Comparison of ENCODE assay signal across 9 cellular contexts in genomic region chr9:6428940-6429889, GRCh38. TPM values are rescaled to one million over a fixed set of nuclear protein-coding genes. Genes with fewer than 3 reads are reported as not detected.
DNase-seq lines count a peak whose midpoint lies in the region; ATAC-seq, FAIRE-seq and TF ChIP-seq lines count a peak whose summit lies in the region.
"Had no signal": no experiment of that assay in that cellular context is flagged by ENCODE, and none has a peak within 500 bp of the region (broad histone marks: within the 10 kb centered on the region; RNA-seq: fewer than 3 reads in every experiment).

No MANE protein-coding gene starts in this region.

- H3K9me3 ChIP-seq in HepG2 (ENCODE audit: low read length), result no peaks in the 10 kb centered on the region
- H3K9me3 ChIP-seq: HAP-1 had no signal

- peaks cover 98% of the 10 kb centered on the region for H3K79me2 ChIP-seq in HepG2 (ENCODE audit: insufficient read depth, low read length)

- in situ Hi-C loops in HepG2 (cut with HindIII; ENCODE audit: extremely low pct_ligation_motif_present, low pct_unique_long_range_greater_than_20kb), result no loop called here

- no peak for TF ChIP-seq RAD21 in HepG2 (CRISPR knock-in tag; IDR thresholded peaks at IDR 0.05)

- H3K27me3 ChIP-seq in HepG2 (ENCODE audit: control insufficient read depth in 1 of 2, insufficient read depth in 2 of 2, low read length in 2 of 2) (no peaks in the 10 kb centered on the region), dorsolateral prefrontal cortex (no peaks in the 10 kb centered on the region)

- H3K4me3 ChIP-seq in HepG2 (replicated peaks in 1 of 3; ENCODE audit: insufficient read depth in 1 of 3, low read depth in 2 of 3, low read length in 3 of 3) (no peak overlapping the region), dorsolateral prefrontal cortex (no peak overlapping the region)
- H3K4me3 ChIP-seq: HAP-1 had no signal

- no peak for TF ChIP-seq EP300 in HepG2 (IDR thresholded peaks at IDR 0.05; ENCODE audit: low read depth in 2 of 2, low read length in 2 of 2)
- TF ChIP-seq EP300 in HepG2 (CRISPR knock-in tag; IDR thresholded peaks at IDR 0.05; ENCODE audit: borderline replicate concordance), result no peak

- CTCF ChIA-PET in HepG2 (lab: Yijun Ruan, JAX; ENCODE audit: low intra/inter-chr PET ratio, low total read pairs), result no interaction called here

- ATAC-seq in GM18519 (IDR thresholded peaks at IDR 0.05; ENCODE audit: low FRiP score, unreplicated experiment) (peak; percentile 91), GM21723 (IDR thresholded peaks at IDR 0.05; ENCODE audit: unreplicated experiment) (peak; percentile 95), HepG2 (no peak)

- no peaks in the 10 kb centered on the region for H3K27me3 Mint-ChIP-seq in IgD-negative memory B cell

- no peak for TF ChIP-seq POLR2A in HepG2 (IDR thresholded peaks at IDR 0.05; ENCODE audit: insufficient read depth in 1 of 2, low read depth in 2 of 2, low read length in 2 of 2)

- no peaks in the 10 kb centered on the region for H3K4me1 ChIP-seq in HepG2 (ENCODE audit: insufficient read depth, low read length)

- peaks cover 4 to 38% of the 10 kb centered on the region in 2 experiments; a peak in 4 of 5 replicates for H3K36me3 ChIP-seq in HepG2 (replicated peaks in 1 of 2; ENCODE audit: control insufficient read depth in 1 of 2, insufficient read depth in 2 of 2, low read length in 2 of 2)

- WGBS in HepG2 (ENCODE audit: low lambda C conversion rate), result 95% methylated on average over 11 of the region's 11 CpGs

- H3K36me3 Mint-ChIP-seq in IgD-negative memory B cell, result peaks cover 1% of the 10 kb centered on the region

- H3K27ac ChIP-seq in HepG2 (ENCODE audit: extremely low read length, insufficient read depth, low read length) (no peak overlapping the region), dorsolateral prefrontal cortex (peak overlapping the region in 2 of 59 donors; percentile 9 to 10)

- peak overlapping the region; percentile 25 to 88 (median 41) for H3K4me3 Mint-ChIP-seq in IgD-negative memory B cell

- intact Hi-C loops in HepG2 (cut with micrococcal nuclease; ENCODE audit: unreplicated experiment), result no loop called here
- intact Hi-C loops in dorsolateral prefrontal cortex (cut with DNase I), result no loop called here

- no peak overlapping the region for H2AFZ ChIP-seq in HepG2 (ENCODE audit: low read length)

- BruUV-seq in HepG2 (replicated peaks; lab: Mats Ljungman, UMichigan), result no TSS peak

- H4K20me1 ChIP-seq in HepG2 (ENCODE audit: insufficient read depth, low read length), result peaks cover 3% of the 10 kb centered on the region; the same call in 1 of the 2 replicates

- POLR2A ChIA-PET in HepG2 (lab: Yijun Ruan, JAX), result no interaction called here

- peaks cover 60 to 72% (median 64%) of the 10 kb centered on the region in 3 donors for H3K4me1 Mint-ChIP-seq in IgD-negative memory B cell

- no peak for FAIRE-seq in HepG2 (lab: Jason Lieb, UNC)

- H3K9me3 Mint-ChIP-seq in IgD-negative memory B cell, result no peaks in the 10 kb centered on the region

- DNase-seq in HepG2 (ENCODE audit: low spot score), result no peak
- no peak for DNase-seq in dorsolateral prefrontal cortex
- DNase-seq in SHP77 treated with DMSO at 0.1 percent for 48 hours (lab: John Stamatoyannopoulos, UW), result no peak
- no peak for DNase-seq in stimulated activated CD4-positive, alpha-beta T cell treated with anti-CD3 and anti-CD28 coated beads, Interleukin-2, amount 100 ng/mL, for 48 hours
- DNase-seq in AML-193 (lab: John Stamatoyannopoulos, UW), result no peak

- no peak for TF ChIP-seq CTCF in HepG2 (CRISPR knock-in tag; IDR thresholded peaks at IDR 0.05)
- TF ChIP-seq CTCF in dorsolateral prefrontal cortex (IDR thresholded peaks at IDR 0.05 in 54 of 56, conservative IDR thresholded peaks at IDR 0.05 in 2 of 56; ENCODE audit: low read depth in 1 of 56, partially characterized antibody in 56 of 56), result no peak

- peak overlapping the region; percentile 72 to 94 (median 93) for H3K27ac Mint-ChIP-seq in IgD-negative memory B cell

- no peak overlapping the region for H3K9ac ChIP-seq in HepG2 (ENCODE audit: insufficient read depth, low read depth, low read length)

- no peak overlapping the region for H3K4me2 ChIP-seq in HepG2 (ENCODE audit: low read depth, low read length)

TF ChIP-seq in HepG2, 621 proteins besides CTCF, POLR2A, EP300 and RAD21:
- TF ChIP-seq DMTF1 (CRISPR knock-in tag; IDR thresholded peaks at IDR 0.05), result no peak
- TF ChIP-seq ZNF121 (CRISPR knock-in tag; IDR thresholded peaks at IDR 0.05), result peak; percentile 1; the same call in 1 of the 2 replicates

RNA-seq across cellular contexts. Expression of gene UHRF2, which starts 16.2 kb away (rescaled TPM):
- polyA plus RNA-seq in IgD-negative memory B cell, result 25.4 TPM
- total RNA-seq in HepG2 (2016; rRNA removed; fragmentation: Illumina TruSeq; extraction: Trizol), result 33.2 and 44.2 TPM in 2 replicates
- 65.0 and 67.5 TPM in 2 replicates for total RNA-seq in HepG2 (2016; cell fraction: cytosol; rRNA removed; fragmentation: Illumina TruSeq; extraction: Trizol; ENCODE audit: low read depth)
- total RNA-seq in HepG2 (2016; cell fraction: insoluble cytoplasmic fraction; rRNA removed; fragmentation: Illumina TruSeq; extraction: Trizol), result 34.1 and 42.8 TPM in 2 replicates
- total RNA-seq in HepG2 (2016; cell fraction: membrane; rRNA removed; fragmentation: Illumina TruSeq; extraction: Trizol), result 20.5 and 20.6 TPM in 2 replicates
- total RNA-seq in HepG2 (2016; cell fraction: nucleus; rRNA removed; fragmentation: Illumina TruSeq; extraction: Trizol), result 104 and 113 TPM in 2 replicates
- 36.2 and 42.1 TPM in 2 replicates for polyA plus RNA-seq in HepG2 (2011; rRNA removed)
- 15.4 and 16.8 TPM in 2 replicates for polyA plus RNA-seq in HepG2 (2011; cell fraction: cytosol; rRNA removed)
- 97.8 and 109 TPM in 2 replicates for polyA plus RNA-seq in HepG2 (2011; cell fraction: nucleus; rRNA removed)
- 22.3 and 26.4 TPM in 2 replicates for polyA plus RNA-seq in HepG2 (2012)
- 3.4 and 3.9 TPM in 2 replicates for polyA plus RNA-seq in HepG2 (2016; cell fraction: cytosol; fragmentation: Illumina TruSeq; extraction: Trizol; ENCODE audit: low read depth)
- polyA plus RNA-seq in HepG2 (2016; cell fraction: insoluble cytoplasmic fraction; fragmentation: Illumina TruSeq; extraction: Trizol; ENCODE audit: low read depth), result 22.3 and 23.5 TPM in 2 replicates
- 5.7 and 7.3 TPM in 2 replicates for polyA plus RNA-seq in HepG2 (2016; cell fraction: membrane; fragmentation: Illumina TruSeq; extraction: Trizol; ENCODE audit: low read depth)
- polyA plus RNA-seq in HepG2 (2016; cell fraction: nucleus; fragmentation: Illumina TruSeq; extraction: Trizol; ENCODE audit: insufficient read depth, low read depth), result 101 and 119 TPM in 2 replicates
- 52.5 and 67.9 TPM in 2 replicates for polyA minus RNA-seq in HepG2 (2011; rRNA and poly(A)+ RNA removed; ENCODE audit: low replicate concordance)
- 18.3 and 19.0 TPM in 2 replicates for polyA minus RNA-seq in HepG2 (2011; cell fraction: cytosol; rRNA and poly(A)+ RNA removed)
- polyA minus RNA-seq in HepG2 (2011; cell fraction: nucleus; rRNA and poly(A)+ RNA removed), result 232 and 234 TPM in 2 replicates
- 100 to 1,000 TPM in 1 of 120 experiments, 10 to 100 TPM in 119; 34.8 to 107 (median 53.6) TPM for total RNA-seq in dorsolateral prefrontal cortex
